In genomic region chr2:234701421-234701820, GRCh38 we compare ENCODE assay signal across 31 cellular contexts.
"Had no signal": no experiment of that assay in that cellular context is flagged by ENCODE, and none has a peak within 500 bp of the region (broad histone marks: within the 10 kb centered on the region; RNA-seq: fewer than 3 reads in every experiment).

No MANE protein-coding gene starts in this region.

- H3K27ac Mint-ChIP-seq: activated B cell treated with CpG ODN at 0.5 μM for 24 hours; activated CD8-positive, alpha-beta T cell treated with anti-CD3 and anti-CD28 coated beads for 36 hours; activated naive CD8-positive, alpha-beta T cell; activated T-helper 17 cell treated with anti-CD3 and anti-CD28 coated beads, Interleukin-2, amount 50 U/mL, for 72 hours; dendritic cell treated with granulocyte-macrophage colony-stimulating factor and Interleukin-4, amounts not matched to agents 40 ng/mL and 50 ng/mL, for 4 days; effector memory CD8-positive, alpha-beta T cell; T-helper 17 cell; T-helper 2 cell treated with Interferon-gamma antibody and Interleukin-4, amounts not matched to agents 5 μg/mL and 100 μg/mL, for 36 hours had no signal

- H3K27ac ChIP-seq: brain microvascular endothelial cell, coronary artery, dorsolateral prefrontal cortex, esophagus squamous epithelium, gastroesophageal sphincter, WERI-Rb-1 had no signal

- H3K4me3 Mint-ChIP-seq: activated B cell treated with CpG ODN at 0.5 μM for 24 hours; activated CD8-positive, alpha-beta T cell treated with anti-CD3 and anti-CD28 coated beads for 36 hours; activated naive CD8-positive, alpha-beta T cell; activated T-cell treated with anti-CD3 and anti-CD28 coated beads, Interleukin-2, amount 50 U/mL, for 4 hours; activated T-helper 17 cell treated with anti-CD3 and anti-CD28 coated beads, Interleukin-2, amount 50 U/mL, for 72 hours; central memory CD8-positive, alpha-beta T cell; dendritic cell treated with granulocyte-macrophage colony-stimulating factor and Interleukin-4, amounts not matched to agents 40 ng/mL and 50 ng/mL, for 4 days; effector memory CD8-positive, alpha-beta T cell; T-helper 17 cell; T-helper 2 cell treated with Interferon-gamma antibody and Interleukin-4, amounts not matched to agents 5 μg/mL and 100 μg/mL, for 36 hours had no signal

- ATAC-seq: activated CD4-positive, CD25-positive, alpha-beta regulatory T cell treated with anti-CD3 and anti-CD28 coated beads, Interleukin-2, amount 50 U/mL, for 24 hours; activated CD8-positive, alpha-beta T cell treated with anti-CD3 and anti-CD28 coated beads for 36 hours; activated T-cell treated with anti-CD3 and anti-CD28 coated beads, Interleukin-2, amount 50 U/mL, for 4 hours; activated T-helper 17 cell treated with anti-CD3 and anti-CD28 coated beads, Interleukin-2, amount 50 U/mL, for 72 hours; effector memory CD8-positive, alpha-beta T cell; gastroesophageal sphincter; T-helper 17 cell had no signal

- H3K9me3 Mint-ChIP-seq: central memory CD8-positive, alpha-beta T cell had no signal

- H3K27me3 ChIP-seq: brain microvascular endothelial cell, gastroesophageal sphincter had no signal

- H3K4me3 ChIP-seq: coronary artery, dorsolateral prefrontal cortex, esophagus squamous epithelium, gastroesophageal sphincter had no signal

- H3K4me1 Mint-ChIP-seq: activated B cell treated with CpG ODN at 0.5 μM for 24 hours; central memory CD8-positive, alpha-beta T cell; T-helper 17 cell had no signal

- DNase-seq: activated B cell treated with CpG ODN at 0.5 μM for 24 hours; activated CD4-positive, alpha-beta T cell treated with anti-CD3 and anti-CD28 coated beads for 48 hours; activated CD4-positive, alpha-beta T cell treated with anti-CD3 and anti-CD28 coated beads, Interleukin-2, amount 50 U/mL, for 1 hour; activated CD4-positive, alpha-beta T cell treated with anti-CD3 and anti-CD28 coated beads, Interleukin-2, amount 50 U/mL, for 48 hours; activated CD8-positive, alpha-beta T cell treated with anti-CD3 and anti-CD28 coated beads for 36 hours; activated effector memory CD4-positive, alpha-beta T cell treated with Interleukin-2 at 50 U/mL for 16 hours; activated gamma-delta T cell treated with Interleukin-2 at 50 U/mL for 16 hours; activated naive CD4-positive, alpha-beta T cell treated with anti-CD3 and anti-CD28 coated beads, Interleukin-2, amount 50 U/mL, for 16 hours; activated naive CD4-positive, alpha-beta T cell treated with Interleukin-2 at 50 U/mL for 16 hours; activated T-cell treated with anti-CD3 and anti-CD28 coated beads, Interleukin-2, amount 50 U/mL, for 4 hours; amniotic stem cell; anterior cingulate cortex; brain microvascular endothelial cell; dorsolateral prefrontal cortex; effector CD4-positive, alpha-beta T cell; effector memory CD8-positive, alpha-beta T cell; erythroblast; esophagus squamous epithelium; foreskin melanocyte; T-helper 1 cell; T-helper 17 cell; T1000; WERI-Rb-1 had no signal

- H3K27me3 Mint-ChIP-seq: activated B cell treated with CpG ODN at 0.5 μM for 24 hours; dendritic cell treated with granulocyte-macrophage colony-stimulating factor and Interleukin-4, amounts not matched to agents 40 ng/mL and 50 ng/mL, for 4 days had no signal

- H3K36me3 ChIP-seq: brain microvascular endothelial cell, esophagus squamous epithelium, gastroesophageal sphincter, WERI-Rb-1 had no signal

- H3K4me1 ChIP-seq: esophagus squamous epithelium, gastroesophageal sphincter had no signal
